ENCODE assay signal across 8 cellular contexts in genomic region chr7:151251328-151251925, GRCh38. TPM values are rescaled to one million over a fixed set of nuclear protein-coding genes. Genes with fewer than 3 reads are reported as not detected.
DNase-seq lines count a peak whose midpoint lies in the region; ATAC-seq, FAIRE-seq and TF ChIP-seq lines count a peak whose summit lies in the region.

No MANE protein-coding gene starts in this region.

- H3K4me2 ChIP-seq in keratinocyte (ENCODE audit: control insufficient read depth, extremely low read depth, insufficient read depth, low read depth, low read length) = peak overlapping the region; percentile 51

- no peaks in the 10 kb centered on the region for H4K20me1 ChIP-seq in keratinocyte (ENCODE audit: control insufficient read depth, extremely low read depth, insufficient read depth, low read length)

- dilution Hi-C loops in keratinocyte (cut with MboI; ENCODE audit: extremely low pct_ligation_motif_present, low sequenced_read_pairs) = no loop called here

- peaks cover 37% of the 10 kb centered on the region for H3K27me3 ChIP-seq in keratinocyte (ENCODE audit: control insufficient read depth, extremely low read depth, insufficient read depth, low read length)

- H3K4me3 Mint-ChIP-seq in brain = peak overlapping the region; percentile 80 to 96 (median 87)
- peak overlapping the region; percentile 56 to 72 for H3K4me3 Mint-ChIP-seq in stimulated activated naive B cell treated with anti-CD40 and anti-IgM and Interleukin-4, amounts not matched to agents 10 μg/mL and 1 μg/mL and 100 μg/mL, for 72 hours

- peaks cover 14% of the 10 kb centered on the region for H3K4me1 ChIP-seq in keratinocyte (ENCODE audit: control insufficient read depth, extremely low read depth, insufficient read depth, low read length)

- no peaks in the 10 kb centered on the region for H3K27me3 Mint-ChIP-seq in brain
- H3K27me3 Mint-ChIP-seq in stimulated activated naive B cell treated with anti-CD40 and anti-IgM and Interleukin-4, amounts not matched to agents 10 μg/mL and 1 μg/mL and 100 μg/mL, for 72 hours = peaks cover 71 to 82% of the 10 kb centered on the region in 2 donors

- peak; percentile 34 for DNase-seq in DMS 273 treated with DMSO at 0.1 percent for 48 hours (lab: John Stamatoyannopoulos, UW)
- peak; percentile 49 to 55 for DNase-seq in NCI-H1930 (lab: John Stamatoyannopoulos, UW)
- no peak for DNase-seq in keratinocyte (ENCODE audit: low read depth, low spot score)
- DNase-seq in stimulated activated naive B cell treated with anti-CD40 and anti-IgM and Interleukin-4, amounts not matched to agents 10 μg/mL and 1 μg/mL and 100 μg/mL, for 72 hours = no peak

- H3K27ac Mint-ChIP-seq in brain = peak overlapping the region; percentile 95 to 99 (median 96)
- H3K27ac Mint-ChIP-seq in stimulated activated naive B cell treated with anti-CD40 and anti-IgM and Interleukin-4, amounts not matched to agents 10 μg/mL and 1 μg/mL and 100 μg/mL, for 72 hours = no peak overlapping the region

- peak overlapping the region; percentile 42 for H2AFZ ChIP-seq in keratinocyte (ENCODE audit: control insufficient read depth, low read length)

- ATAC-seq in stimulated activated naive B cell treated with anti-CD40 and anti-IgM and Interleukin-4, amounts not matched to agents 10 μg/mL and 1 μg/mL and 100 μg/mL, for 72 hours (replicated peaks) = peak in 1 of 2 donors; percentile 15
- ATAC-seq in GM21786 (IDR thresholded peaks at IDR 0.05; ENCODE audit: unreplicated experiment) = no peak
- ATAC-seq in HG02970 (IDR thresholded peaks at IDR 0.05; ENCODE audit: low FRiP score, unreplicated experiment) = no peak
- no peak for ATAC-seq in esophagus mucosa

- no peaks in the 10 kb centered on the region for H3K9me3 Mint-ChIP-seq in brain
- H3K9me3 Mint-ChIP-seq in stimulated activated naive B cell treated with anti-CD40 and anti-IgM and Interleukin-4, amounts not matched to agents 10 μg/mL and 1 μg/mL and 100 μg/mL, for 72 hours = no peaks in the 10 kb centered on the region

- no peaks in the 10 kb centered on the region for H3K9me1 ChIP-seq in keratinocyte (ENCODE audit: control insufficient read depth, extremely low read depth, insufficient read depth, low read length)

- no peak for FAIRE-seq in keratinocyte (lab: Jason Lieb, UNC)

- no peaks in the 10 kb centered on the region for H3K36me3 ChIP-seq in keratinocyte (ENCODE audit: control insufficient read depth in 2 of 2, extremely low read depth in 1 of 2, insufficient read depth in 2 of 2, low read length in 2 of 2)

- no peaks in the 10 kb centered on the region for H3K9me3 ChIP-seq in keratinocyte (ENCODE audit: control insufficient read depth, low read depth, low read length)

- H3K36me3 Mint-ChIP-seq in brain = no peaks in the 10 kb centered on the region
- no peaks in the 10 kb centered on the region for H3K36me3 Mint-ChIP-seq in stimulated activated naive B cell treated with anti-CD40 and anti-IgM and Interleukin-4, amounts not matched to agents 10 μg/mL and 1 μg/mL and 100 μg/mL, for 72 hours

- TF ChIP-seq CTCF in brain (conservative IDR thresholded peaks at IDR 0.05) = peak in 1 of 2 experiments; percentile 16
- no peak for TF ChIP-seq CTCF in keratinocyte (optimal IDR thresholded peaks at IDR 0.05 in 1 of 3, IDR thresholded peaks at IDR 0.05 in 1 of 3, conservative IDR thresholded peaks at IDR 0.05 in 1 of 3; ENCODE audit: extremely low read depth in 1 of 3, insufficient read depth in 2 of 3, low read length in 3 of 3)

- H3K79me2 ChIP-seq in keratinocyte (ENCODE audit: control insufficient read depth, insufficient read depth, low read length) = no peaks in the 10 kb centered on the region

- no peak overlapping the region for H3K27ac ChIP-seq in keratinocyte (ENCODE audit: control insufficient read depth, insufficient read depth, low read length)

- no peak overlapping the region for H3K9ac ChIP-seq in keratinocyte (ENCODE audit: control insufficient read depth, extremely low read depth, insufficient read depth, low read length)

- H3K4me1 Mint-ChIP-seq in brain = peaks cover 78% of the 10 kb centered on the region
- peaks cover 30 to 49% of the 10 kb centered on the region in 2 donors for H3K4me1 Mint-ChIP-seq in stimulated activated naive B cell treated with anti-CD40 and anti-IgM and Interleukin-4, amounts not matched to agents 10 μg/mL and 1 μg/mL and 100 μg/mL, for 72 hours

- H3K4me3 ChIP-seq in keratinocyte (ENCODE audit: control insufficient read depth in 2 of 3, extremely low read depth in 1 of 3, insufficient read depth in 2 of 3, low read depth in 1 of 3, low read length in 3 of 3) = peak overlapping the region in 2 of 3 experiments; percentile 22 to 54

RNA-seq across cellular contexts. Expression of gene SMARCD3, which starts 2.9 kb away (rescaled TPM):
- polyA plus RNA-seq in brain (ENCODE audit: insufficient read depth, low read depth, low replicate concordance) = 42.2 TPM
- 3.0 to 6.0 TPM (median 3.1 TPM) in 3 replicates for polyA plus RNA-seq in keratinocyte
- 6.9 TPM for polyA plus RNA-seq in keratinocyte (2011; ENCODE audit: low read depth)
- polyA plus RNA-seq in keratinocyte (2011; cell fraction: cytosol; rRNA removed) = 4.0 and 6.1 TPM in 2 replicates
- 10.1 and 16.9 TPM in 2 replicates for polyA plus RNA-seq in keratinocyte (2011; cell fraction: nucleus; rRNA removed)
- polyA plus RNA-seq in keratinocyte (2012; ENCODE audit: low replicate concordance) = 5.1 and 10.8 TPM in 2 replicates
- 2.1 to 5.4 TPM (median 2.3 TPM) in 3 replicates for polyA minus RNA-seq in keratinocyte
- polyA minus RNA-seq in keratinocyte (2011; cell fraction: cytosol; rRNA and poly(A)+ RNA removed) = 4.8 TPM
- polyA minus RNA-seq in keratinocyte (2011; cell fraction: nucleus; rRNA and poly(A)+ RNA removed) = 2.4 and 4.1 TPM in 2 replicates
- 6.7 TPM for total RNA-seq in esophagus mucosa

RNA-seq across cellular contexts. Expression of gene CHPF2, which starts 19.1 kb away (rescaled TPM):
- polyA plus RNA-seq in brain (ENCODE audit: insufficient read depth, low read depth, low replicate concordance) (15.7 TPM), keratinocyte (16.2 to 33.0 TPM (median 26.0 TPM) in 3 replicates)
- 10.8 TPM for polyA plus RNA-seq in keratinocyte (2011; ENCODE audit: low read depth)
- polyA plus RNA-seq in keratinocyte (2011; cell fraction: cytosol; rRNA removed) = 7.2 and 13.1 TPM in 2 replicates
- polyA plus RNA-seq in keratinocyte (2011; cell fraction: nucleus; rRNA removed) = 67.1 and 88.3 TPM in 2 replicates
- 16.8 and 35.8 TPM in 2 replicates for polyA plus RNA-seq in keratinocyte (2012; ENCODE audit: low replicate concordance)
- polyA minus RNA-seq in keratinocyte = 22.9 to 65.2 TPM (median 29.1 TPM) in 3 replicates
- 37.6 TPM for polyA minus RNA-seq in keratinocyte (2011; cell fraction: cytosol; rRNA and poly(A)+ RNA removed)
- 99.4 and 99.8 TPM in 2 replicates for polyA minus RNA-seq in keratinocyte (2011; cell fraction: nucleus; rRNA and poly(A)+ RNA removed)
- total RNA-seq in esophagus mucosa = 10.9 TPM

RNA-seq across cellular contexts. Expression of gene ABCF2, which starts 24.4 kb away (rescaled TPM):
- 38.1 TPM for polyA plus RNA-seq in brain (ENCODE audit: insufficient read depth, low read depth, low replicate concordance)
- 33.3 to 68.6 TPM (median 43.6 TPM) in 3 replicates for polyA plus RNA-seq in keratinocyte
- 12.4 TPM for polyA plus RNA-seq in keratinocyte (2011; ENCODE audit: low read depth)
- 60.0 and 61.5 TPM in 2 replicates for polyA plus RNA-seq in keratinocyte (2011; cell fraction: cytosol; rRNA removed)
- polyA plus RNA-seq in keratinocyte (2011; cell fraction: nucleus; rRNA removed) = 58.1 and 59.3 TPM in 2 replicates
- 27.9 and 54.2 TPM in 2 replicates for polyA plus RNA-seq in keratinocyte (2012; ENCODE audit: low replicate concordance)
- polyA minus RNA-seq in keratinocyte = 57.5 to 64.0 TPM (median 62.2 TPM) in 3 replicates
- polyA minus RNA-seq in keratinocyte (2011; cell fraction: cytosol; rRNA and poly(A)+ RNA removed) = 38.0 TPM
- 21.0 and 32.6 TPM in 2 replicates for polyA minus RNA-seq in keratinocyte (2011; cell fraction: nucleus; rRNA and poly(A)+ RNA removed)
- total RNA-seq in esophagus mucosa = 25.7 TPM

RNA-seq across cellular contexts. Expression of gene H2BK1, which starts 41.1 kb away (rescaled TPM):
- polyA plus RNA-seq in brain (ENCODE audit: insufficient read depth, low read depth, low replicate concordance) (not detected), keratinocyte (not detected in 3 replicates)
- not detected for polyA plus RNA-seq in keratinocyte (2011; ENCODE audit: low read depth)
- polyA plus RNA-seq in keratinocyte (2011; cell fraction: cytosol; rRNA removed) = not detected in 2 replicates
- polyA plus RNA-seq in keratinocyte (2011; cell fraction: nucleus; rRNA removed) = not detected in 2 replicates
- polyA plus RNA-seq in keratinocyte (2012; ENCODE audit: low replicate concordance) = not detected in 2 replicates
- polyA minus RNA-seq in keratinocyte = not detected in 3 replicates
- polyA minus RNA-seq in keratinocyte (2011; cell fraction: cytosol; rRNA and poly(A)+ RNA removed) = not detected
- not detected in 2 replicates for polyA minus RNA-seq in keratinocyte (2011; cell fraction: nucleus; rRNA and poly(A)+ RNA removed)
- total RNA-seq in esophagus mucosa = not detected

Comparison
In these comparisons a context has a peak if more than half of its experiments do, and no peak if none do; other contexts are left out.
1. DNase-seq: peak in DMS 273 treated with DMSO at 0.1 percent for 48 hours (single experiment) and NCI-H1930 (2 of 2); none in keratinocyte (single experiment) and stimulated activated naive B cell treated with anti-CD40 and anti-IgM and Interleukin-4, amounts not matched to agents 10 μg/mL and 1 μg/mL and 100 μg/mL, for 72 hours (single experiment).